In the genomic region with DNA sequence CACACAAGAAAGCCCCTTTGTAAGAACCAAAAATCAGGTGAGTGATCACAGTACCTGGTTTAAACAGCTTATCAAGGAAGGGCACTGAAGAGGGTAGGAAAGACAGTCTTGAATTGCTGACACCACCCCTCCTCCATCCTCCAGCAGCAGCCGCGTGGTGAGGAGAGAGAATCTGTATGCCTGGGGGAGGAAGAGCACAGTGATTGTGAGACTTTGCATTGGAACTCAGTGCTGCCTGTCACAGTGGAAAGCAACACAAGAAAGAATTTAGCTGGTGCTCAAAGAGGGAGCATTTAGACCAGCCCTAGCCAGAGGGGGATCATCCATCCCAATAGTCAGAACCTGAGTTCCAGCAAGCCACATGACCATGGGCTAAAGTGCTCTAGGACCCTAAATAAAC, we compare ENCODE assay signal across 12 cellular contexts. TPM values are rescaled to one million over a fixed set of nuclear protein-coding genes. Genes with fewer than 3 reads are reported as not detected.
DNase-seq lines count a peak whose midpoint lies in the region; TF ChIP-seq lines count a peak whose summit lies in the region.
"Had no signal": no experiment of that assay in that cellular context is flagged by ENCODE, and none has a peak within 500 bp of the region (broad histone marks: within the 10 kb centered on the region; RNA-seq: fewer than 3 reads in every experiment).

No MANE protein-coding gene starts in this region.

- no peak overlapping the region for H2AFZ ChIP-seq in H9 (ENCODE audit: low read length)

- H4K8ac ChIP-seq in mesendoderm (ENCODE audit: low read depth, low read length): no peak overlapping the region
- no peak overlapping the region for H4K8ac ChIP-seq in H9 (replicated peaks; ENCODE audit: insufficient read length, low read depth, low read length)

- 50% methylated on average over 2 of the region's 2 CpGs; no CpG with 5 or more reads in 1 of the 2 experiments for WGBS in endodermal cell (ENCODE audit: insufficient coverage in 1 of 2, insufficient read length in 1 of 2), 2 experiments
- no CpG with 5 or more reads among the region's 2 CpGs for WGBS in mesendoderm (ENCODE audit: extremely low coverage, insufficient coverage, low lambda C conversion rate)
- WGBS in H9 (ENCODE audit: extremely low coverage, insufficient read length, low lambda C conversion rate): no CpG with 5 or more reads among the region's 2 CpGs

- no peak overlapping the region for H2BK5ac ChIP-seq in mesendoderm (ENCODE audit: low read length)
- no peak overlapping the region for H2BK5ac ChIP-seq in H9 (ENCODE audit: insufficient read length, low read length)

- no peak overlapping the region for H2BK15ac ChIP-seq in mesendoderm (replicated peaks; ENCODE audit: low read depth)
- H2BK15ac ChIP-seq in H9 (ENCODE audit: low read depth, low read length): no peak overlapping the region

- H3K4me2 ChIP-seq in mesendoderm (ENCODE audit: low read length) (no peak overlapping the region), H9 (ENCODE audit: insufficient read depth, insufficient read length, low read length) (no peak overlapping the region)
- H3K4me2 ChIP-seq: BLaER1 treated with 17β-estradiol and CSF1 and Interleukin-3, amounts not matched to agents 10 nM and 100 nM had no signal

- H3K4me3 Mint-ChIP-seq in endodermal cell: no peak overlapping the region
- H3K4me3 Mint-ChIP-seq in H9: no peak overlapping the region
- H3K4me3 Mint-ChIP-seq: CD4-positive, CD25-positive, alpha-beta regulatory T cell had no signal

- H3K9me3 Mint-ChIP-seq in endodermal cell (no peaks in the 10 kb centered on the region), H9 (no peaks in the 10 kb centered on the region)
- H3K9me3 Mint-ChIP-seq: CD4-positive, CD25-positive, alpha-beta regulatory T cell had no signal

- no peaks in the 10 kb centered on the region for H3K4me1 ChIP-seq in endodermal cell (ENCODE audit: control insufficient read depth, insufficient read depth, low read length)
- no peaks in the 10 kb centered on the region for H3K4me1 ChIP-seq in mesendoderm (ENCODE audit: control insufficient read depth, low read depth, low read length)
- peaks cover 5% of the 10 kb centered on the region; the same call in 1 of the 2 replicates for H3K4me1 ChIP-seq in H9 (ENCODE audit: insufficient read depth, low read length)
- H3K4me1 ChIP-seq: BLaER1 treated with 17β-estradiol and CSF1 and Interleukin-3, amounts not matched to agents 10 nM and 100 nM had no signal

- H3K79me2 ChIP-seq in mesendoderm (ENCODE audit: control insufficient read depth, insufficient read depth, low read length) (no peaks in the 10 kb centered on the region), H9 (ENCODE audit: insufficient read depth, low read length) (no peaks in the 10 kb centered on the region)

- H3K27me3 ChIP-seq in endodermal cell (ENCODE audit: control insufficient read depth, insufficient read depth, low read length, poor library complexity, severe bottlenecking): no peaks in the 10 kb centered on the region
- no peaks in the 10 kb centered on the region for H3K27me3 ChIP-seq in mesendoderm (ENCODE audit: insufficient read depth, low read length, poor library complexity)
- H3K27me3 ChIP-seq in H9 (ENCODE audit: insufficient read depth, low read length): no peaks in the 10 kb centered on the region
- H3K27me3 ChIP-seq: BLaER1 treated with 17β-estradiol and CSF1 and Interleukin-3, amounts not matched to agents 10 nM and 100 nM had no signal

- H3K4me3 ChIP-seq in endodermal cell (ENCODE audit: low read length) (no peak overlapping the region), mesendoderm (ENCODE audit: low read length) (no peak overlapping the region)
- H3K4me3 ChIP-seq: BLaER1 treated with 17β-estradiol and CSF1 and Interleukin-3, amounts not matched to agents 10 nM and 100 nM had no signal

- H3K27ac Mint-ChIP-seq in endodermal cell (no peak overlapping the region), H9 (no peak overlapping the region; a peak in 1 of 7 replicates)
- H3K27ac Mint-ChIP-seq: CD4-positive, CD25-positive, alpha-beta regulatory T cell had no signal

- no peak overlapping the region for H3T11ph ChIP-seq in H9 (ENCODE audit: low read length)

- no peak overlapping the region for H3K14ac ChIP-seq in H9 (ENCODE audit: insufficient read depth, low read length)

- no peaks in the 10 kb centered on the region for H4K20me1 ChIP-seq in H9 (ENCODE audit: control insufficient read depth, insufficient read depth, insufficient read length)
- H4K20me1 ChIP-seq: BLaER1 treated with 17β-estradiol and CSF1 and Interleukin-3, amounts not matched to agents 10 nM and 100 nM had no signal

- H4K5ac ChIP-seq in mesendoderm (ENCODE audit: low read length): no peak overlapping the region
- H4K5ac ChIP-seq in H9 (ENCODE audit: insufficient read length, low read depth, low read length): no peak overlapping the region

- H3K4ac ChIP-seq in mesendoderm (ENCODE audit: low read depth, low read length): no peak overlapping the region
- no peak overlapping the region for H3K4ac ChIP-seq in H9 (ENCODE audit: low read depth, low read length)

- H2AK5ac ChIP-seq in mesendoderm (ENCODE audit: low read length) (no peak overlapping the region), H9 (ENCODE audit: insufficient read length, low read length) (no peak overlapping the region)

- H3K4me1 Mint-ChIP-seq in endodermal cell (peaks cover 5% of the 10 kb centered on the region), H9 (peaks cover 6 to 13% of the 10 kb centered on the region in 2 experiments)
- H3K4me1 Mint-ChIP-seq: CD4-positive, CD25-positive, alpha-beta regulatory T cell had no signal

- no peaks in the 10 kb centered on the region for H3K36me3 ChIP-seq in endodermal cell (ENCODE audit: control insufficient read depth, insufficient read depth, low read length)
- H3K36me3 ChIP-seq in mesendoderm (ENCODE audit: control insufficient read depth, insufficient read depth, low read length): no peaks in the 10 kb centered on the region
- H3K36me3 ChIP-seq: BLaER1 treated with 17β-estradiol and CSF1 and Interleukin-3, amounts not matched to agents 10 nM and 100 nM had no signal

- no peak overlapping the region for H3K27ac ChIP-seq in endodermal cell (ENCODE audit: low read depth, low read length)
- H3K27ac ChIP-seq in mesendoderm (ENCODE audit: low read depth, low read length): no peak overlapping the region
- no peak overlapping the region for H3K27ac ChIP-seq in H9 (ENCODE audit: insufficient read length, low read depth, low read length)
- H3K27ac ChIP-seq: 22Rv1; BLaER1 treated with 17β-estradiol and CSF1 and Interleukin-3, amounts not matched to agents 10 nM and 100 nM had no signal

- TF ChIP-seq CTCF in endodermal cell (conservative IDR thresholded peaks at IDR 0.05) (no peak), H9 (conservative IDR thresholded peaks at IDR 0.05) (no peak)

- H2BK20ac ChIP-seq in H9 (ENCODE audit: low read depth, low read length, poor library complexity, severe bottlenecking): no peak overlapping the region

- no peak overlapping the region for H3K9ac ChIP-seq in endodermal cell (ENCODE audit: extremely low read depth, low read length, poor library complexity, severe bottlenecking)
- no peak overlapping the region for H3K9ac ChIP-seq in mesendoderm (ENCODE audit: low read length)
- H3K9ac ChIP-seq in H9 (ENCODE audit: extremely low read depth, insufficient read length, low read length): no peak overlapping the region
- H3K9ac ChIP-seq: BLaER1 treated with 17β-estradiol and CSF1 and Interleukin-3, amounts not matched to agents 10 nM and 100 nM had no signal

- no peak overlapping the region for H3K18ac ChIP-seq in mesendoderm (ENCODE audit: low read length)
- no peak overlapping the region for H3K18ac ChIP-seq in H9 (ENCODE audit: insufficient read length, low read depth, low read length)

- H3K9me3 ChIP-seq in endodermal cell (ENCODE audit: control insufficient read depth, low read length) (no peaks in the 10 kb centered on the region), H9 (ENCODE audit: control insufficient read depth, low read depth, low read length) (no peaks in the 10 kb centered on the region)
- H3K9me3 ChIP-seq: BLaER1 treated with 17β-estradiol and CSF1 and Interleukin-3, amounts not matched to agents 10 nM and 100 nM had no signal

- H3K56ac ChIP-seq in mesendoderm (ENCODE audit: low read length): no peak overlapping the region
- H3K56ac ChIP-seq in H9 (ENCODE audit: insufficient read length, low read depth, low read length): no peak overlapping the region

- H3K79me1 ChIP-seq in mesendoderm (ENCODE audit: low read length) (no peaks in the 10 kb centered on the region), H9 (ENCODE audit: insufficient read depth, low read depth, low read length, poor library complexity, severe bottlenecking) (no peaks in the 10 kb centered on the region)

- no peak overlapping the region for H4K91ac ChIP-seq in H9 (ENCODE audit: insufficient read length, low read depth, low read length)

- DNase-seq in NCI-H510A treated with DMSO at 0.1 percent for 48 hours (lab: John Stamatoyannopoulos, UW) (peak; percentile 8), NCI-H510A (lab: John Stamatoyannopoulos, UW) (no peak), endodermal cell (peak; percentile 58), mesendoderm (peak; percentile 35), AG08396 (ENCODE audit: low spot score) (no peak), H9 (no peak), kidney tubule cell (ENCODE audit: low spot score) (no peak)
- DNase-seq: Calu3; CD4-positive, CD25-positive, alpha-beta regulatory T cell; DMS 273 treated with DMSO at 0.1 percent for 48 hours had no signal

- H2BK120ac ChIP-seq in mesendoderm (ENCODE audit: low read depth, low read length) (no peak overlapping the region), H9 (ENCODE audit: low read depth, low read length, poor library complexity, severe bottlenecking) (no peak overlapping the region)

- no peak overlapping the region for H3K23ac ChIP-seq in mesendoderm (ENCODE audit: low read length)
- H3K23ac ChIP-seq in H9 (ENCODE audit: insufficient read length, low read depth, low read length): no peak overlapping the region

- no peaks in the 10 kb centered on the region for H3K23me2 ChIP-seq in H9 (ENCODE audit: insufficient read length, low read depth, low read length, poor library complexity, severe bottlenecking)

- H3K27me3 Mint-ChIP-seq in endodermal cell (ENCODE audit: insufficient read depth) (peaks cover 9% of the 10 kb centered on the region), H9 (ENCODE audit: low read depth) (no peaks in the 10 kb centered on the region; the same call in 1 of the 2 replicates)

- no peak overlapping the region for H2BK12ac ChIP-seq in H9 (ENCODE audit: insufficient read length, low read depth, low read length)

- H3K36me3 Mint-ChIP-seq in endodermal cell (ENCODE audit: low read depth) (no peaks in the 10 kb centered on the region), H9 (ENCODE audit: insufficient read depth in 1 of 3, low read depth in 3 of 3) (no peaks in the 10 kb centered on the region)
- H3K36me3 Mint-ChIP-seq: CD4-positive, CD25-positive, alpha-beta regulatory T cell had no signal

RNA-seq across cellular contexts. Expression of gene STX17, which starts 11.6 kb away (rescaled TPM):
- 10 to 100 TPM; 31.6 to 47.4 TPM for total RNA-seq in endodermal cell
- 16.8 TPM for polyA plus RNA-seq in endodermal cell (2013, experiment 1 of 2)
- polyA plus RNA-seq in endodermal cell (2013, experiment 2 of 2): 23.0 TPM
- polyA plus RNA-seq in mesendoderm (2013, experiment 1 of 2): 6.9 TPM
- 6.7 TPM for polyA plus RNA-seq in mesendoderm (2013, experiment 2 of 2)
- total RNA-seq in H9 (2021): 20.1 and 21.2 TPM in 2 replicates

Comparison
In these comparisons a context has a peak if more than half of its experiments do, and no peak if none do; other contexts are left out.
1. DNase-seq: peak in NCI-H510A treated with DMSO at 0.1 percent for 48 hours (single experiment), endodermal cell (single experiment) and mesendoderm (single experiment); none in NCI-H510A (single experiment), AG08396 (single experiment), H9 (single experiment) and kidney tubule cell (single experiment).